Comparison of ENCODE assay signal across 9 cellular contexts in the genomic region with DNA sequence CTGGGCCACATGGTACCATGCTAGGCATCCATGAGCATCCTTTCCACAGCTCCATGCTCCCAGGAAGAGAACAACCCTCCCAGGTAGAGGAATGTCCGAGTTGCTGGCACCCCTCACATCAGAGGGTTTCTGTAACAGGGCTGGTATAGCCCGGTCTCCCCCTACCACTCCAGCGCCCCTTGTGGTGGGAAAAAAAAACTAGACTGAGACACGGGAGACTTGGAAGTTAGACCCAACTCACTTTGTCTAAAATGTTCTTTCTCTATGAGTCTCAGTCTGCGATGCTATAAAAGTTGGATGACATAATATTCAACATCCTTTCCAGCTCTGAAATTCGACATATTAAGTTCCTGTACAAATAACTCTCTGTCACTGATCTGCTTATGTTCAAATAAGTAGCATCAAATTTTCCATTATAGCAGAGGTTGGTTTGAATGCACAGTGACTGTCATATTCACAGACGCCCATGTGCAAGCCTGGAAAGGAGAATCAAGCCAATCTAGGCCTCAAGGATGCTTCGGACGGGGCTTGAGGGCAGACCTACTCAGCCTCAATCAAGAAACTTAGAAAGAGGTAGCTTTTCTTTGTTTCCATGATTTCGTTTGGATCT. TPM values are rescaled to one million over a fixed set of nuclear protein-coding genes. Genes with fewer than 3 reads are reported as not detected.
A peak's percentile ranks its signal among the peaks of the same experiment; 100 is the strongest.
DNase-seq lines count a peak whose midpoint lies in the region; ATAC-seq and TF ChIP-seq lines count a peak whose summit lies in the region.
"Had no signal": no experiment of that assay in that cellular context is flagged by ENCODE, and none has a peak within 500 bp of the region (broad histone marks: within the 10 kb centered on the region; RNA-seq: fewer than 3 reads in every experiment).

No MANE protein-coding gene starts in this region.

- H2AK5ac ChIP-seq in IMR-90 (ENCODE audit: low read depth, low read length) = no peak overlapping the region

- no peaks in the 10 kb centered on the region for H3K36me3 Mint-ChIP-seq in activated naive CD8-positive, alpha-beta T cell treated with anti-CD3 and anti-CD28 coated beads, Interleukin-2, amount 50 U/mL, for 24 hours (ENCODE audit: low read depth)
- no peaks in the 10 kb centered on the region for H3K36me3 Mint-ChIP-seq in memory B cell
- H3K36me3 Mint-ChIP-seq: CD4-positive, CD25-positive, alpha-beta regulatory T cell had no signal

- peaks cover 6% of the 10 kb centered on the region; the same call in 1 of the 2 replicates for H3K4me1 ChIP-seq in IMR-90 (ENCODE audit: control insufficient read depth, insufficient read depth, low read length)

- no peak overlapping the region for H2BK5ac ChIP-seq in IMR-90 (ENCODE audit: low read depth, low read length, poor library complexity, severe bottlenecking)

- no peak for ATAC-seq in IMR-90 (ENCODE audit: low read depth)
- ATAC-seq in activated naive CD8-positive, alpha-beta T cell treated with anti-CD3 and anti-CD28 coated beads, Interleukin-2, amount 50 U/mL, for 24 hours = peak; percentile 21
- ATAC-seq in memory B cell (ENCODE audit: low read depth) = peak; percentile 63

- no peak overlapping the region for H4K8ac ChIP-seq in IMR-90 (ENCODE audit: low read depth in 2 of 2, low read length in 2 of 2)

- no TSS peak for BruUV-seq in IMR-90 (replicated peaks; lab: Mats Ljungman, UMichigan)

- H3K18ac ChIP-seq in IMR-90 (ENCODE audit: low read depth, low read length) = no peak overlapping the region

- no peak for TF ChIP-seq POLR2A in IMR-90 (IDR thresholded peaks at IDR 0.05; ENCODE audit: low read depth, low read length)

- H2BK120ac ChIP-seq in IMR-90 (ENCODE audit: low read depth, low read length) = no peak overlapping the region

- peak; percentile 30; the same call in 1 of the 2 replicates for TF ChIP-seq RAD21 in IMR-90 (IDR thresholded peaks at IDR 0.05; ENCODE audit: low read length)

- TF ChIP-seq CTCF in IMR-90 (conservative IDR thresholded peaks at IDR 0.05; ENCODE audit: low read depth, low read length) = peak; percentile 30; the same call in 1 of the 2 replicates

- H4K20me1 ChIP-seq in IMR-90 (ENCODE audit: insufficient read depth, low read length) = peaks cover 24% of the 10 kb centered on the region

- H3K23ac ChIP-seq in IMR-90 (ENCODE audit: low read depth, low read length) = no peak overlapping the region

- no peak overlapping the region for H3K27ac ChIP-seq in IMR-90 (ENCODE audit: insufficient read depth, low read length)

- H3K79me1 ChIP-seq in IMR-90 (ENCODE audit: low read depth in 1 of 2, low read length in 2 of 2) = peaks cover 7 to 16% of the 10 kb centered on the region in 2 experiments; a peak in 2 of 4 replicates

- no peak overlapping the region for H3K56ac ChIP-seq in IMR-90 (ENCODE audit: extremely low read depth, insufficient read depth, low read length)

- intact Hi-C loops in IMR-90 (cut with micrococcal nuclease) = no loop called here

- H3K36me3 ChIP-seq in IMR-90 (ENCODE audit: control insufficient read depth, insufficient read depth, low read length) = peaks cover 41% of the 10 kb centered on the region

- in situ Hi-C loops in IMR-90 (cut with MboI; ENCODE audit: low sequenced_read_pairs) (no loop called here), G401 (cut with HindIII; ENCODE audit: low sequenced_read_pairs) (no loop called here)

- H3K14ac ChIP-seq in IMR-90 (replicated peaks; ENCODE audit: low read depth, low read length) = no peak overlapping the region

- H2BK20ac ChIP-seq in IMR-90 (ENCODE audit: low read depth, low read length) = no peak overlapping the region

- no peak overlapping the region for H4K5ac ChIP-seq in IMR-90 (ENCODE audit: low read depth, low read length)

- no peaks in the 10 kb centered on the region for H3K9me3 ChIP-seq in IMR-90 (ENCODE audit: control insufficient read depth, insufficient read depth, low read length)

- no peaks in the 10 kb centered on the region for H3K9me3 Mint-ChIP-seq in activated naive CD8-positive, alpha-beta T cell treated with anti-CD3 and anti-CD28 coated beads, Interleukin-2, amount 50 U/mL, for 24 hours
- H3K9me3 Mint-ChIP-seq in memory B cell = no peaks in the 10 kb centered on the region

- no peak overlapping the region for H3K4ac ChIP-seq in IMR-90 (ENCODE audit: low read depth, low read length)

- peaks cover 18% of the 10 kb centered on the region for H3K9me1 ChIP-seq in IMR-90 (ENCODE audit: insufficient read depth, low read length)

- peaks cover 44% of the 10 kb centered on the region for H3K4me1 Mint-ChIP-seq in activated naive CD8-positive, alpha-beta T cell treated with anti-CD3 and anti-CD28 coated beads, Interleukin-2, amount 50 U/mL, for 24 hours
- no peaks in the 10 kb centered on the region for H3K4me1 Mint-ChIP-seq in memory B cell

- CTCF ChIA-PET in IMR-90 (lab: Yijun Ruan, JAX) = interaction anchor here (0.7 kb wide), 1 partner anchor 511 kb away, joined by 3 read pairs; no protein-coding TSS in a partner anchor

- WGBS in IMR-90 (ENCODE audit: extremely low coverage in 2 of 2, insufficient read length in 1 of 2), 2 experiments = 80% methylated on average over 1 of the region's 10 CpGs; no CpG with 5 or more reads in 1 of the 2 experiments

- H3K4me3 ChIP-seq in IMR-90 (ENCODE audit: insufficient read depth, low read depth, low read length) = no peak overlapping the region

- no peak overlapping the region for H3K4me2 ChIP-seq in IMR-90 (ENCODE audit: low read depth, low read length)

- no peaks in the 10 kb centered on the region for H3K27me3 Mint-ChIP-seq in activated naive CD8-positive, alpha-beta T cell treated with anti-CD3 and anti-CD28 coated beads, Interleukin-2, amount 50 U/mL, for 24 hours
- H3K27me3 Mint-ChIP-seq in memory B cell = peaks cover 6% of the 10 kb centered on the region
- H3K27me3 Mint-ChIP-seq: CD4-positive, CD25-positive, alpha-beta regulatory T cell had no signal

- H2BK15ac ChIP-seq in IMR-90 (ENCODE audit: low read depth, low read length) = no peak overlapping the region

- peak; percentile 11 for DNase-seq in NCI-H1436 (lab: John Stamatoyannopoulos, UW)
- DNase-seq in NCI-H1436 treated with DMSO at 0.1 percent for 48 hours (lab: John Stamatoyannopoulos, UW) = no peak
- DNase-seq in IMR-90 = no peak
- DNase-seq in activated naive CD8-positive, alpha-beta T cell treated with anti-CD3 and anti-CD28 coated beads, Interleukin-2, amount 50 U/mL, for 24 hours = peak; percentile 30
- DNase-seq in memory B cell (ENCODE audit: low spot score in 2 of 2) = peak; percentile 14 to 38
- no peak for DNase-seq in G401 (ENCODE audit: low spot score)
- no peak for DNase-seq in activated CD8-positive, alpha-beta memory T cell treated with anti-CD3 and anti-CD28 coated beads for 24 hours
- DNase-seq in DMS79 (lab: John Stamatoyannopoulos, UW) = no peak

- POLR2A ChIA-PET in IMR-90 (lab: Charles Lee; ENCODE audit: unreplicated experiment) = no interaction called here

- no peak overlapping the region for H3K9ac ChIP-seq in IMR-90 (ENCODE audit: low read depth, low read length)

- H4K91ac ChIP-seq in IMR-90 (ENCODE audit: insufficient read depth, low read depth, low read length) = no peak overlapping the region

- no peak overlapping the region for H2AK9ac ChIP-seq in IMR-90 (replicated peaks; ENCODE audit: low read depth, low read length, poor library complexity)

- dilution Hi-C loops in IMR-90 (cut with HindIII; ENCODE audit: low sequenced_read_pairs, unreplicated experiment) = no loop called here

- H2AFZ ChIP-seq in IMR-90 (replicated peaks; ENCODE audit: low read length, poor library complexity) = no peak overlapping the region

- H3K27me3 ChIP-seq in IMR-90 (ENCODE audit: control insufficient read depth, insufficient read depth, low read length) = no peaks in the 10 kb centered on the region

- H3K4me3 Mint-ChIP-seq in activated naive CD8-positive, alpha-beta T cell treated with anti-CD3 and anti-CD28 coated beads, Interleukin-2, amount 50 U/mL, for 24 hours = no peak overlapping the region
- no peak overlapping the region for H3K4me3 Mint-ChIP-seq in memory B cell

- H3K27ac Mint-ChIP-seq in activated naive CD8-positive, alpha-beta T cell treated with anti-CD3 and anti-CD28 coated beads, Interleukin-2, amount 50 U/mL, for 24 hours = peak overlapping the region; percentile 73
- H3K27ac Mint-ChIP-seq in memory B cell = no peak overlapping the region

TF ChIP-seq in IMR-90, 13 proteins besides CTCF, POLR2A, EP300 and RAD21 (continues in another document):
- TF ChIP-seq RFX5 (IDR thresholded peaks at IDR 0.05; ENCODE audit: low read depth, low read length) (no peak), MAZ (IDR thresholded peaks at IDR 0.05; ENCODE audit: borderline replicate concordance, low read depth, low read length) (no peak), MXI1 (IDR thresholded peaks at IDR 0.05; ENCODE audit: borderline replicate concordance, low read depth, low read length) (no peak), RCOR1 (IDR thresholded peaks at IDR 0.05; ENCODE audit: insufficient replicate concordance, low read length) (no peak), CEBPB (IDR thresholded peaks at IDR 0.05; ENCODE audit: low read depth, low read length) (no peak)
- TF ChIP-seq, protein P1, sequence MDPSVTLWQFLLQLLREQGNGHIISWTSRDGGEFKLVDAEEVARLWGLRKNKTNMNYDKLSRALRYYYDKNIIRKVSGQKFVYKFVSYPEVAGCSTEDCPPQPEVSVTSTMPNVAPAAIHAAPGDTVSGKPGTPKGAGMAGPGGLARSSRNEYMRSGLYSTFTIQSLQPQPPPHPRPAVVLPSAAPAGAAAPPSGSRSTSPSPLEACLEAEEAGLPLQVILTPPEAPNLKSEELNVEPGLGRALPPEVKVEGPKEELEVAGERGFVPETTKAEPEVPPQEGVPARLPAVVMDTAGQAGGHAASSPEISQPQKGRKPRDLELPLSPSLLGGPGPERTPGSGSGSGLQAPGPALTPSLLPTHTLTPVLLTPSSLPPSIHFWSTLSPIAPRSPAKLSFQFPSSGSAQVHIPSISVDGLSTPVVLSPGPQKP (IDR thresholded peaks at IDR 0.05; ENCODE audit: borderline replicate concordance, low read depth, low read length) = no peak

RNA-seq across cellular contexts. Expression of gene TC2N, which starts 25.7 kb away (rescaled TPM):
- under 0.01 and 0.18 TPM in 2 replicates for total RNA-seq in IMR-90 (2012; rRNA removed)
- 0.03 and 0.04 TPM in 2 replicates for polyA plus RNA-seq in IMR-90 (2012; rRNA removed)
- not detected in 2 replicates for polyA plus RNA-seq in IMR-90 (2012; cell fraction: cytosol; rRNA removed)
- 0.08 TPM in 1 of 2 replicates, not detected in the other for polyA plus RNA-seq in IMR-90 (2012; cell fraction: nucleus; rRNA removed; ENCODE audit: low replicate concordance)
- total RNA-seq in G401 (2014; rRNA removed; shearing (Covaris generic)) = not detected in 2 replicates

RNA-seq across cellular contexts. Expression of gene FBLN5, which starts 54.5 kb away (rescaled TPM):
- total RNA-seq in IMR-90 (2012; rRNA removed) = 9.7 and 10.6 TPM in 2 replicates
- 68.1 and 76.4 TPM in 2 replicates for polyA plus RNA-seq in IMR-90 (2012; rRNA removed)
- polyA plus RNA-seq in IMR-90 (2012; cell fraction: cytosol; rRNA removed) = 70.9 and 119 TPM in 2 replicates
- 25.1 and 44.9 TPM in 2 replicates for polyA plus RNA-seq in IMR-90 (2012; cell fraction: nucleus; rRNA removed; ENCODE audit: low replicate concordance)
- total RNA-seq in G401 (2014; rRNA removed; shearing (Covaris generic)) = 1.3 TPM in 1 of 2 replicates, not detected in the other

Comparison
In these comparisons a context has a peak if more than half of its experiments do, and no peak if none do; other contexts are left out.
1. DNase-seq: peak in NCI-H1436 (single experiment), activated naive CD8-positive, alpha-beta T cell treated with anti-CD3 and anti-CD28 coated beads, Interleukin-2, amount 50 U/mL, for 24 hours (single experiment) and memory B cell (2 of 2); none in NCI-H1436 treated with DMSO at 0.1 percent for 48 hours (single experiment), IMR-90 (single experiment), G401 (single experiment), activated CD8-positive, alpha-beta memory T cell treated with anti-CD3 and anti-CD28 coated beads for 24 hours (single experiment) and DMS79 (single experiment).